In genomic region chr19:56097776-56098175, GRCh38 we compare ENCODE assay signal across 25 cellular contexts.
"Had no signal": no experiment of that assay in that cellular context is flagged by ENCODE, and none has a peak within 500 bp of the region (broad histone marks: within the 10 kb centered on the region; RNA-seq: fewer than 3 reads in every experiment).

No MANE protein-coding gene starts in this region.

- H3K27me3 Mint-ChIP-seq: activated B cell treated with CpG ODN at 0.5 μM for 24 hours; activated CD4-positive, alpha-beta memory T cell treated with anti-CD3 and anti-CD28 coated beads for 36 hours; activated CD4-positive, alpha-beta T cell treated with anti-CD3 and anti-CD28 coated beads, Interleukin-2, amount 10 ng/mL, durations not matched to agents 7 days and 5 days; activated naive CD8-positive, alpha-beta T cell; T-cell had no signal

- H3K4me3 Mint-ChIP-seq: activated B cell treated with CpG ODN at 0.5 μM for 24 hours; activated CD4-positive, alpha-beta memory T cell treated with anti-CD3 and anti-CD28 coated beads for 36 hours; activated CD4-positive, alpha-beta T cell treated with anti-CD3 and anti-CD28 coated beads, Interleukin-2, amount 10 ng/mL, durations not matched to agents 7 days and 5 days; activated naive CD4-positive, alpha-beta T cell treated with anti-CD3 and anti-CD28 coated beads for 36 hours; activated naive CD8-positive, alpha-beta T cell; activated T-cell treated with anti-CD3 and anti-CD28 coated beads, Interleukin-2, amount 50 U/mL, for 4 hours; T-cell had no signal

- H3K27ac ChIP-seq: SK-N-MC had no signal

- H3K9me3 Mint-ChIP-seq: activated B cell treated with CpG ODN at 0.5 μM for 24 hours; activated T-cell treated with anti-CD3 and anti-CD28 coated beads, Interleukin-2, amount 50 U/mL, for 4 hours; T-cell had no signal

- ATAC-seq: activated T-cell treated with anti-CD3 and anti-CD28 coated beads, Interleukin-2, amount 50 U/mL, for 4 hours; T-cell had no signal

- DNase-seq: activated B cell treated with CpG ODN at 0.5 μM for 24 hours; activated CD4-positive, alpha-beta memory T cell treated with anti-CD3 and anti-CD28 coated beads for 36 hours; activated CD4-positive, alpha-beta T cell treated with anti-CD3 and anti-CD28 coated beads, Interleukin-2, amount 10 ng/mL, durations not matched to agents 7 days and 5 days; activated CD8-positive, alpha-beta memory T cell treated with anti-CD3 and anti-CD28 coated beads for 24 hours; activated gamma-delta T cell; activated naive CD4-positive, alpha-beta T cell treated with anti-CD3 and anti-CD28 coated beads for 36 hours; activated T-cell treated with anti-CD3 and anti-CD28 coated beads, Interleukin-2, amount 50 U/mL, for 4 hours; caudate nucleus; MG63; MV-4-11; NCI-H1092 treated with DMSO at 0.1 percent for 48 hours; NCI-H1417 treated with DMSO at 0.1 percent for 48 hours; NCI-H1694; NCI-H2029; NCI-H2107; NCI-H345; NCI-H510A; NCI-H526 treated with DMSO at 0.1 percent for 48 hours; NCI-H82; T-cell; T-helper 2 cell; T1000 had no signal

- H3K27ac Mint-ChIP-seq: activated B cell treated with CpG ODN at 0.5 μM for 24 hours; activated CD4-positive, alpha-beta memory T cell treated with anti-CD3 and anti-CD28 coated beads for 36 hours; activated CD4-positive, alpha-beta T cell treated with anti-CD3 and anti-CD28 coated beads, Interleukin-2, amount 10 ng/mL, durations not matched to agents 7 days and 5 days; activated naive CD4-positive, alpha-beta T cell treated with anti-CD3 and anti-CD28 coated beads for 36 hours; activated naive CD8-positive, alpha-beta T cell; T-cell had no signal

- H3K27me3 ChIP-seq: MG63 had no signal

- H3K9me3 ChIP-seq: MG63 had no signal

- FAIRE-seq: TTC549 had no signal

- H3K4me1 Mint-ChIP-seq: activated CD4-positive, alpha-beta T cell treated with anti-CD3 and anti-CD28 coated beads, Interleukin-2, amount 10 ng/mL, durations not matched to agents 7 days and 5 days had no signal

- H3K4me3 ChIP-seq: MG63, SK-N-MC had no signal
